In the genomic region with DNA sequence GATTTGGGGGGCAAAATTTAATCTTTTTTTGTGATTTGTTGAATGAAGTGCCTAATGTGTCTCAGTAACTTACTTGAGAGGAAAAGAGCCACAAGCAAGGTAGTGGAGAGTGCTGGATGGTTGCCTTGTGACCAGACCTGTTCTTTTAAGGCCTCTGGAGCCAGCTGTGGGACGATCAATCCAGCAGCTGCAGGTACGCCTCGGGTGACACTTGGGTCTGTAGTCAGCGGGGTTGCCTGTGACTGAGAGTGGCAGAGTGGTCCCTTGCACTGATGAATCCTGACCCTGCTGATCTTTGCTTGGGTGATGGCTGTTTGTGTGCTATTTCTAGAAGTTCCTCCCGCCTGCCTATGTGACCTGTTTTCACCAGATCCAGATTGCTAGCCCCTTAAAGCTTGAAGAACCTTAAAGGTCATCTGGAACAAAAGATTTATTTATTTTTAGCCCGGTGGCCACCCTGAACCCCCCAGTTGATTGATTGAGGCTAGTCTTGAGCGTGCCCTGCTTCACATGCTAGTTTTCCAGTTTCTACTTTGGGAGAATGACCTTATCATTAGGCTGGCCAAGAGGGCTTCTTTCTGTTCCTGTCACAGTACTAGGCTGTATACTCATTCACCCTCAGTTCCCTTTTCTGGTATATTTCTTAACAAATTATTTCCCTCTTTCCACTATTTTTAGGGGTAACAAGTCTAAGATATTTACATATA, we compare ENCODE assay signal across 10 cellular contexts. TPM values are rescaled to one million over a fixed set of nuclear protein-coding genes. Genes with fewer than 3 reads are reported as not detected.
A peak's percentile ranks its signal among the peaks of the same experiment; 100 is the strongest.
DNase-seq lines count a peak whose midpoint lies in the region; TF ChIP-seq lines count a peak whose summit lies in the region.
"Had no signal": no experiment of that assay in that cellular context is flagged by ENCODE, and none has a peak within 500 bp of the region (broad histone marks: within the 10 kb centered on the region; RNA-seq: fewer than 3 reads in every experiment).

No MANE protein-coding gene starts in this region.

- H3K9me2 ChIP-seq in Loucy (replicated peaks; ENCODE audit: low read depth, low read length) = no peaks in the 10 kb centered on the region

- intact Hi-C loops in dendritic cell treated with granulocyte-macrophage colony-stimulating factor and Interleukin-4, amounts not matched to agents 40 ng/mL and 50 ng/mL, for 4 days (cut with micrococcal nuclease) = no loop called here

- POLR2A ChIA-PET in CD8-positive, alpha-beta memory T cell (lab: Charles Lee) = interaction anchor here (0.7 to 1.7 kb wide), 5 partner anchors 12 to 59 kb away, joined by 3 to 7 read pairs (median 3); no protein-coding TSS in a partner anchor
- POLR2A ChIA-PET in HEK293T (lab: Yijun Ruan, JAX) = no interaction called here

- no peaks in the 10 kb centered on the region for H3K27me3 ChIP-seq in CD8-positive, alpha-beta memory T cell (ENCODE audit: insufficient read depth, low read length, poor library complexity, severe bottlenecking)
- no peaks in the 10 kb centered on the region for H3K27me3 ChIP-seq in Loucy (ENCODE audit: insufficient read depth, low read length, poor library complexity, severe bottlenecking)
- H3K27me3 ChIP-seq: testis had no signal

- peaks cover 99% of the 10 kb centered on the region for H3K79me2 ChIP-seq in Loucy (ENCODE audit: insufficient read depth, low read length)

- H3K27me3 Mint-ChIP-seq in CD8-positive, alpha-beta memory T cell = no peaks in the 10 kb centered on the region
- H3K27me3 Mint-ChIP-seq in dendritic cell treated with granulocyte-macrophage colony-stimulating factor and Interleukin-4, amounts not matched to agents 40 ng/mL and 50 ng/mL, for 4 days = peaks cover 3% of the 10 kb centered on the region

- peak overlapping the region; percentile 45 for H3K4me3 ChIP-seq in CD8-positive, alpha-beta memory T cell (ENCODE audit: low read length)
- no peak overlapping the region for H3K4me3 ChIP-seq in Loucy (ENCODE audit: low read length, poor library complexity, severe bottlenecking)
- H3K4me3 ChIP-seq: testis had no signal

- H3K27ac ChIP-seq in CD8-positive, alpha-beta memory T cell (ENCODE audit: low read depth, low read length) = peak overlapping the region; percentile 19

- 0 out of 2 replicates have a peak, but pooled peaks cover 2% of the 10 kb centered on the region for H3F3A ChIP-seq in Loucy (ENCODE audit: low read depth)

- H3K4me2 ChIP-seq in Loucy (ENCODE audit: low read depth, low read length, poor library complexity, severe bottlenecking) = no peak overlapping the region

- H3K4me1 ChIP-seq in CD8-positive, alpha-beta memory T cell (ENCODE audit: insufficient read depth, low read length) = peaks cover 96% of the 10 kb centered on the region
- peaks cover 78% of the 10 kb centered on the region for H3K4me1 ChIP-seq in Loucy (ENCODE audit: insufficient read depth, low read length, poor library complexity, severe bottlenecking)
- H3K4me1 ChIP-seq: testis had no signal

- peak overlapping the region; percentile 96 to 99 (median 98) for H3K27ac Mint-ChIP-seq in CD8-positive, alpha-beta memory T cell
- H3K27ac Mint-ChIP-seq in dendritic cell treated with granulocyte-macrophage colony-stimulating factor and Interleukin-4, amounts not matched to agents 40 ng/mL and 50 ng/mL, for 4 days = peak overlapping the region; percentile 88

- no peaks in the 10 kb centered on the region for H3K36me3 ChIP-seq in CD8-positive, alpha-beta memory T cell (ENCODE audit: insufficient read depth, low read length)
- H3K36me3 ChIP-seq in Loucy (ENCODE audit: insufficient read depth, low read length) = no peaks in the 10 kb centered on the region

- H3K36me3 Mint-ChIP-seq in CD8-positive, alpha-beta memory T cell = peaks cover 0 to 44% (median 12%) of the 10 kb centered on the region in 3 donors
- no peaks in the 10 kb centered on the region for H3K36me3 Mint-ChIP-seq in dendritic cell treated with granulocyte-macrophage colony-stimulating factor and Interleukin-4, amounts not matched to agents 40 ng/mL and 50 ng/mL, for 4 days (ENCODE audit: low read depth)

- no peak for DNase-seq in CD8-positive, alpha-beta memory T cell
- peak; percentile 58 for DNase-seq in pons (ENCODE audit: low spot score)
- no peak for DNase-seq in HEK293T (ENCODE audit: extremely low spot score)
- DNase-seq in NCI-H2196 treated with DMSO at 0.1 percent for 48 hours (lab: John Stamatoyannopoulos, UW; ENCODE audit: unreplicated experiment) = no peak
- no peak for DNase-seq in NCI-H345 treated with DMSO at 0.1 percent for 48 hours (lab: John Stamatoyannopoulos, UW; ENCODE audit: unreplicated experiment)
- no peak for DNase-seq in amniotic stem cell (lab: John Stamatoyannopoulos, UW)
- DNase-seq: DMS 273 treated with DMSO at 0.1 percent for 48 hours, testis had no signal

- no peak for TF ChIP-seq CTCF in Loucy (conservative IDR thresholded peaks at IDR 0.05; ENCODE audit: low read length)

- CTCF ChIA-PET in CD8-positive, alpha-beta memory T cell (lab: Charles Lee) = interaction anchor here (0.9 to 2.3 kb wide), 8 partner anchors 10 to 108 kb away, joined by 3 to 7 read pairs (median 3); a partner anchor contains a TSS
- CTCF ChIA-PET in HEK293T (lab: Yijun Ruan, JAX) = no interaction called here

- H3K9me3 ChIP-seq in CD8-positive, alpha-beta memory T cell (ENCODE audit: low read length) = no peaks in the 10 kb centered on the region
- H3K9me3 ChIP-seq in Loucy (ENCODE audit: insufficient read depth, low read depth, low read length) = no peaks in the 10 kb centered on the region
- H3K9me3 ChIP-seq: testis had no signal

- peaks cover 68% of the 10 kb centered on the region for H4K20me1 ChIP-seq in Loucy (ENCODE audit: insufficient read depth, low read length, poor library complexity, severe bottlenecking)

- H3K4me1 Mint-ChIP-seq in CD8-positive, alpha-beta memory T cell = peaks cover 98 to 100% (median 100%) of the 10 kb centered on the region in 3 donors
- H3K4me1 Mint-ChIP-seq in dendritic cell treated with granulocyte-macrophage colony-stimulating factor and Interleukin-4, amounts not matched to agents 40 ng/mL and 50 ng/mL, for 4 days (ENCODE audit: low read depth) = peaks cover 67% of the 10 kb centered on the region

- no peaks in the 10 kb centered on the region for H3K9me3 Mint-ChIP-seq in CD8-positive, alpha-beta memory T cell
- no peaks in the 10 kb centered on the region for H3K9me3 Mint-ChIP-seq in dendritic cell treated with granulocyte-macrophage colony-stimulating factor and Interleukin-4, amounts not matched to agents 40 ng/mL and 50 ng/mL, for 4 days

- H3K4me3 Mint-ChIP-seq in CD8-positive, alpha-beta memory T cell = peak overlapping the region; percentile 77 to 90 (median 83)
- H3K4me3 Mint-ChIP-seq in dendritic cell treated with granulocyte-macrophage colony-stimulating factor and Interleukin-4, amounts not matched to agents 40 ng/mL and 50 ng/mL, for 4 days = peak overlapping the region; percentile 21

- no peak overlapping the region for H2AFZ ChIP-seq in Loucy (ENCODE audit: low read length)

- H3K9ac ChIP-seq in Loucy (ENCODE audit: low read depth, low read length, poor library complexity, severe bottlenecking) = peak overlapping the region; percentile 5

TF ChIP-seq in HEK293T, 16 proteins besides CTCF, POLR2A, EP300 and RAD21:
- TF ChIP-seq, protein P1, sequence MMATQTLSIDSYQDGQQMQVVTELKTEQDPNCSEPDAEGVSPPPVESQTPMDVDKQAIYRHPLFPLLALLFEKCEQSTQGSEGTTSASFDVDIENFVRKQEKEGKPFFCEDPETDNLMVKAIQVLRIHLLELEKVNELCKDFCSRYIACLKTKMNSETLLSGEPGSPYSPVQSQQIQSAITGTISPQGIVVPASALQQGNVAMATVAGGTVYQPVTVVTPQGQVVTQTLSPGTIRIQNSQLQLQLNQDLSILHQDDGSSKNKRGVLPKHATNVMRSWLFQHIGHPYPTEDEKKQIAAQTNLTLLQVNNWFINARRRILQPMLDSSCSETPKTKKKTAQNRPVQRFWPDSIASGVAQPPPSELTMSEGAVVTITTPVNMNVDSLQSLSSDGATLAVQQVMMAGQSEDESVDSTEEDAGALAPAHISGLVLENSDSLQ (IDR thresholded peaks at IDR 0.05) = no peak
- TF ChIP-seq HDGF (IDR thresholded peaks at IDR 0.05; ENCODE audit: borderline replicate concordance) = no peak
- no peak for TF ChIP-seq LEF1 (IDR thresholded peaks at IDR 0.05; ENCODE audit: borderline replicate concordance)
- TF ChIP-seq ELF4 (IDR thresholded peaks at IDR 0.05) = no peak
- TF ChIP-seq TARDBP (IDR thresholded peaks at IDR 0.05) = no peak
- no peak for TF ChIP-seq FOXM1 (IDR thresholded peaks at IDR 0.05; ENCODE audit: borderline replicate concordance)
- no peak for TF ChIP-seq NFRKB (IDR thresholded peaks at IDR 0.05)
- no peak for TF ChIP-seq ARNT (IDR thresholded peaks at IDR 0.05)
- no peak for TF ChIP-seq SUZ12 (IDR thresholded peaks at IDR 0.05)
- no peak for TF ChIP-seq ZNF384 (IDR thresholded peaks at IDR 0.05)
- TF ChIP-seq FOXK2 (IDR thresholded peaks at IDR 0.05) = no peak
- no peak for TF ChIP-seq L3MBTL2 (conservative IDR thresholded peaks at IDR 0.05)
- TF ChIP-seq FOXA1 (IDR thresholded peaks at IDR 0.05) = no peak

RNA-seq across cellular contexts. Expression of a gene that starts 23.2 kb away (rescaled TPM):
- 100 to 1,000 TPM; 165 to 166 TPM for total RNA-seq in CD8-positive, alpha-beta memory T cell
- polyA plus RNA-seq in CD8-positive, alpha-beta memory T cell = 369 TPM
